8 cellular contexts compared by ENCODE assay signal in genomic region chr19:4914736-4915501, GRCh38.
DNase-seq lines count a peak whose midpoint lies in the region; ATAC-seq and TF ChIP-seq lines count a peak whose summit lies in the region.

No MANE protein-coding gene starts in this region.

- peaks cover 91% of the 10 kb centered on the region for H3K36me3 ChIP-seq in DND-41 (ENCODE audit: insufficient read depth, low read length)

- H3K79me2 ChIP-seq in DND-41 (ENCODE audit: insufficient read depth, low read length) = peaks cover 99% of the 10 kb centered on the region

- POLR2A ChIA-PET in RWPE1 (lab: Yijun Ruan, JAX; ENCODE audit: low non-redundant PET) = no interaction called here

- DNase-seq in DND-41 (peak; percentile 57), RWPE1 (ENCODE audit: low spot score) (peak; percentile 93), islet precursor cell (peak; percentile 88), NOMO-1 treated with DMSO at 0.1 percent for 48 hours (lab: John Stamatoyannopoulos, UW; ENCODE audit: unreplicated experiment) (no peak), GM19240 (ENCODE audit: insufficient read length, low spot score) (no peak)
- DNase-seq in activated naive CD4-positive, alpha-beta T cell (lab: John Stamatoyannopoulos, UW) = peak; percentile 23 to 71 (median 44)
- peak; percentile 63 for DNase-seq in stimulated activated CD8-positive, alpha-beta memory T cell treated with anti-CD3 and anti-CD28 coated beads, Interleukin-15, amount 100 ng/mL, for 1 hour (ENCODE audit: low read depth)

- peaks cover 88% of the 10 kb centered on the region for H4K20me1 ChIP-seq in DND-41 (ENCODE audit: insufficient read depth, low read length)

- no peak overlapping the region for H2AFZ ChIP-seq in DND-41 (ENCODE audit: low read depth, low read length)

- CTCF ChIA-PET in RWPE1 (lab: Yijun Ruan, JAX) = interaction anchor here (1.2 to 1.3 kb wide), 2 partner anchors 105 to 117 kb away, joined by 3 read pairs; no protein-coding TSS in a partner anchor

- H3K27me3 ChIP-seq in DND-41 (ENCODE audit: insufficient read depth, low read length, poor library complexity) = no peaks in the 10 kb centered on the region

- peak overlapping the region; percentile 18; the same call in 1 of the 2 replicates for H3K4me2 ChIP-seq in DND-41 (ENCODE audit: insufficient read depth, low read length)

- no peak overlapping the region for H3K27ac ChIP-seq in DND-41 (ENCODE audit: low read length)
- H3K27ac ChIP-seq in RWPE1 = peak overlapping the region; percentile 94

- H3K4me1 ChIP-seq in DND-41 (ENCODE audit: insufficient read depth, low read length) = peaks cover 52% of the 10 kb centered on the region

- no peaks in the 10 kb centered on the region for H3K9me3 ChIP-seq in DND-41 (ENCODE audit: insufficient read depth, low read length, severe bottlenecking)

- ATAC-seq in DND-41 (ENCODE audit: insufficient read depth, low read depth) = peak; percentile 37; the same call in 2 of the 3 replicates
- ATAC-seq in HG02763 (IDR thresholded peaks at IDR 0.05; ENCODE audit: unreplicated experiment) = no peak

- TF ChIP-seq CTCF in DND-41 (IDR thresholded peaks at IDR 0.05; ENCODE audit: borderline replicate concordance, extremely low read depth, low read length, poor library complexity, severe bottlenecking) (no peak), RWPE1 (conservative IDR thresholded peaks at IDR 0.05; ENCODE audit: low read depth) (no peak)

- H3K9ac ChIP-seq in DND-41 (ENCODE audit: low read depth, low read length) = 0 out of 2 replicates have a peak overlapping the region, but pooled peaks have one; percentile 14

- H3K4me3 ChIP-seq in DND-41 (ENCODE audit: low read depth in 1 of 2, low read length in 2 of 2) = no peak overlapping the region

Comparison
In these comparisons a context has a peak if more than half of its experiments do, and no peak if none do; other contexts are left out.
1. DNase-seq: peak in DND-41 (single experiment), RWPE1 (single experiment), activated naive CD4-positive, alpha-beta T cell (4 of 4), islet precursor cell (single experiment) and stimulated activated CD8-positive, alpha-beta memory T cell treated with anti-CD3 and anti-CD28 coated beads, Interleukin-15, amount 100 ng/mL, for 1 hour (single experiment); none in NOMO-1 treated with DMSO at 0.1 percent for 48 hours (single experiment) and GM19240 (single experiment).